9 cellular contexts compared by ENCODE assay signal in the genomic region with DNA sequence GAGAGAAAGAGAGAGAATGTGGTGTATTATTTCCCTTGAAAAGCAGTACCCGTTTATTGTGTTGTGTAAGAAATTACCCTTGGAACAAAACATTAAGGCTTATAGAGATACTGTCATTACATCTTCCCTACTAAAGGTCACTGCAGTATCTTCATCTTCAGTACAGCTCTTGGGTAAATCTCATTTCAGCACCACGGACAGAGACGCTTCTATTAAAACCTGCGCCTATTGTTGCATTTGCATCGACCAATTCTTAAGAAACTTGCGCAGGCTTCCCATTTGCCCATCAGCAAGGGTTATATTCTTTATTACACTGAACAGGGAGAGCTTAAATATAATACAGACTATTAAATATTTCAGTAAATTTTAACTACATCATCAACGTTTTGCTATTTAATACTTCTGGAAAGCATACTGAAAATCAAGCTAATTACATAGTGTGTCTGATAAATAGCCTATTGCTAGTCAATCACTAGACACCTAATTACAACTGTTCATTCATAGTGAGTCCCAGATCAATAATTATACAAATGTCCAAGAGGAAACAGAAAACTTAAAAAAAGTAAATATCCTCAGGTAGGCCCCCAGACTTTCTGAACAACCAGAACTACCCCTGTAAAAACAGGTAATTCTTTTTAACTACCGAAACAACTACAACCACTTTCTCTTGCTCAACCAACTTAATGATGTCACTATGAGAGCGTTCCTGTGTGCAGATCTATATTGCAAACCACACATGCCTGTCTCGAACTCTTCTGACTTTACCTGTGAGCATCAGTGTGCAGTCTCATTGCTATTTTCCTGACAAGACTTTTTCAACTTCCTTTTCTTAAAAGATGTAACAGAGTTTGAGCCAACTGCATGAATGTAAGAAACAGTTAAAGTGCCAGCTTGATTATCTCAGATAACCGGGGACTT.
DNase-seq lines count a peak whose midpoint lies in the region; ATAC-seq and FAIRE-seq lines count a peak whose summit lies in the region.
"Had no signal": no experiment of that assay in that cellular context is flagged by ENCODE, and none has a peak within 500 bp of the region (broad histone marks: within the 10 kb centered on the region; RNA-seq: fewer than 3 reads in every experiment).

No MANE protein-coding gene starts in this region.

- peak; percentile 60 for FAIRE-seq in islet of Langerhans (lab: Jason Lieb, UNC)
- FAIRE-seq: colon had no signal

- H3K27ac Mint-ChIP-seq in activated CD8-positive, alpha-beta T cell treated with anti-CD3 and anti-CD28 coated beads, Interleukin-2, amount 10 ng/mL, durations not matched to agents 7 days and 5 days, result no peak overlapping the region

- H3K9me3 Mint-ChIP-seq in activated CD8-positive, alpha-beta T cell treated with anti-CD3 and anti-CD28 coated beads, Interleukin-2, amount 10 ng/mL, durations not matched to agents 7 days and 5 days (ENCODE audit: insufficient read depth), result peaks cover 3% of the 10 kb centered on the region

- peak; percentile 55 for DNase-seq in DMS153 (lab: John Stamatoyannopoulos, UW)
- DNase-seq in Kasumi-1 (lab: John Stamatoyannopoulos, UW), result peak; percentile 34 to 63
- peak; percentile 38 for DNase-seq in activated CD8-positive, alpha-beta T cell treated with anti-CD3 and anti-CD28 coated beads, Interleukin-2, amount 10 ng/mL, durations not matched to agents 7 days and 5 days
- no peak for DNase-seq in activated effector memory CD4-positive, alpha-beta T cell treated with anti-CD3 and anti-CD28 coated beads, Interleukin-2, amount 50 U/mL, for 16 hours
- DNase-seq in activated naive CD4-positive, alpha-beta T cell (lab: John Stamatoyannopoulos, UW), result no peak

- POLR2A ChIA-PET in activated CD8-positive, alpha-beta T cell treated with anti-CD3 and anti-CD28 coated beads, Interleukin-2, amount 10 ng/mL, durations not matched to agents 7 days and 5 days (lab: Charles Lee), result no interaction called here

- ATAC-seq in activated CD8-positive, alpha-beta T cell treated with anti-CD3 and anti-CD28 coated beads, Interleukin-2, amount 10 ng/mL, durations not matched to agents 7 days and 5 days, result no peak
- ATAC-seq in GM21528 (IDR thresholded peaks at IDR 0.05; ENCODE audit: low FRiP score, unreplicated experiment) (no peak), HG03095 (IDR thresholded peaks at IDR 0.05; ENCODE audit: unreplicated experiment) (no peak)

- peaks cover 6% of the 10 kb centered on the region for H3K4me1 Mint-ChIP-seq in activated CD8-positive, alpha-beta T cell treated with anti-CD3 and anti-CD28 coated beads, Interleukin-2, amount 10 ng/mL, durations not matched to agents 7 days and 5 days (ENCODE audit: low read depth)

- H3K27me3 Mint-ChIP-seq in activated CD8-positive, alpha-beta T cell treated with anti-CD3 and anti-CD28 coated beads, Interleukin-2, amount 10 ng/mL, durations not matched to agents 7 days and 5 days (ENCODE audit: low read depth), result peaks cover 33% of the 10 kb centered on the region

- H3K36me3 Mint-ChIP-seq in activated CD8-positive, alpha-beta T cell treated with anti-CD3 and anti-CD28 coated beads, Interleukin-2, amount 10 ng/mL, durations not matched to agents 7 days and 5 days (ENCODE audit: low read depth), result no peaks in the 10 kb centered on the region

- CTCF ChIA-PET in activated CD8-positive, alpha-beta T cell treated with anti-CD3 and anti-CD28 coated beads, Interleukin-2, amount 10 ng/mL, durations not matched to agents 7 days and 5 days (lab: Charles Lee), result no interaction called here

- H3K4me3 Mint-ChIP-seq in activated CD8-positive, alpha-beta T cell treated with anti-CD3 and anti-CD28 coated beads, Interleukin-2, amount 10 ng/mL, durations not matched to agents 7 days and 5 days, result no peak overlapping the region

Comparison
In these comparisons a context has a peak if more than half of its experiments do, and no peak if none do; other contexts are left out.
1. DNase-seq: peak in DMS153 (single experiment), Kasumi-1 (2 of 2) and activated CD8-positive, alpha-beta T cell treated with anti-CD3 and anti-CD28 coated beads, Interleukin-2, amount 10 ng/mL, durations not matched to agents 7 days and 5 days (single experiment); none in activated effector memory CD4-positive, alpha-beta T cell treated with anti-CD3 and anti-CD28 coated beads, Interleukin-2, amount 50 U/mL, for 16 hours (single experiment) and activated naive CD4-positive, alpha-beta T cell (0 of 4).